ENCODE assay signal across 11 cellular contexts in the genomic region with DNA sequence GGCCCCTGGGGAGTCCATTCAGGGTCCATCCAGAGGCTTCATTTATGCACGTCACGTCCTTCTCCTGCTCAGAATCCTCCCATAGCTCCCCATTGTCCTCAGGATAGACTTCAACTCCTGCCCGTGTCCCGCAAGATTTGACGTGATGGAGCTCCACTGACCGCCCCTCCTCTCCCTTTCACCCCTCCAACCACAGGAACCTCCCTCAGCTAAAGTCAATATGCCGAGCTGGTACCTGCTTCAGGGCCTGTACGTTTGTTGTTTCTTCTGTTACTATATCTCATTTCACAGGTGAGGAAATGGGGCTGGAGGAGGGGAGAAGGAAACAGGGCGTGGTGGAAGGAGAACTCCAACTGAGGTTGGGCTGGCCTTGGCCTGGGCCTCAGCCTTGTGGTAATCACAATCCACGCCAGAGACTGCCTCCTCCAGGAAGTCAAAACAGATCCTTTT.
"Had no signal": no experiment of that assay in that cellular context is flagged by ENCODE, and none has a peak within 500 bp of the region (broad histone marks: within the 10 kb centered on the region; RNA-seq: fewer than 3 reads in every experiment).

No MANE protein-coding gene starts in this region.

- H3K4me3 ChIP-seq: gastroesophageal sphincter, sigmoid colon, upper lobe of right lung had no signal

- H3K9me3 ChIP-seq: sigmoid colon, upper lobe of right lung had no signal

- DNase-seq: activated CD4-positive, alpha-beta memory T cell treated with anti-CD3 and anti-CD28 coated beads for 36 hours; activated CD4-positive, alpha-beta T cell treated with anti-CD3 and anti-CD28 coated beads for 1 hour; activated CD8-positive, alpha-beta memory T cell treated with anti-CD3 and anti-CD28 coated beads, Interleukin-2, amount 50 U/mL, for 48 hours; effector CD8-positive, alpha-beta T cell; naive thymus-derived CD4-positive, alpha-beta T cell; sigmoid colon; stimulated activated CD4-positive, alpha-beta T cell treated with anti-CD3 and anti-CD28 coated beads, Interleukin-2, amount 100 ng/mL, for 24 hours; stimulated activated naive CD4-positive, alpha-beta T cell treated with Interleukin-2 at 50 U/mL for 16 hours; upper lobe of right lung had no signal

- H3K27me3 Mint-ChIP-seq: activated CD4-positive, alpha-beta memory T cell treated with anti-CD3 and anti-CD28 coated beads for 36 hours had no signal

- H3K27ac ChIP-seq: epithelial cell of prostate, gastroesophageal sphincter, sigmoid colon, upper lobe of right lung had no signal

- H3K4me3 Mint-ChIP-seq: activated CD4-positive, alpha-beta memory T cell treated with anti-CD3 and anti-CD28 coated beads for 36 hours; naive thymus-derived CD4-positive, alpha-beta T cell had no signal

- ATAC-seq: gastroesophageal sphincter; naive thymus-derived CD4-positive, alpha-beta T cell; upper lobe of right lung had no signal

- H3K27me3 ChIP-seq: gastroesophageal sphincter, sigmoid colon, upper lobe of right lung had no signal

- H3K27ac Mint-ChIP-seq: activated CD4-positive, alpha-beta memory T cell treated with anti-CD3 and anti-CD28 coated beads for 36 hours had no signal

- H3K36me3 Mint-ChIP-seq: activated CD4-positive, alpha-beta memory T cell treated with anti-CD3 and anti-CD28 coated beads for 36 hours; naive thymus-derived CD4-positive, alpha-beta T cell had no signal

- H3K9me3 Mint-ChIP-seq: activated CD4-positive, alpha-beta memory T cell treated with anti-CD3 and anti-CD28 coated beads for 36 hours; naive thymus-derived CD4-positive, alpha-beta T cell had no signal

- H3K36me3 ChIP-seq: gastroesophageal sphincter, sigmoid colon, upper lobe of right lung had no signal
